Comparison of ENCODE assay signal across 14 cellular contexts in genomic region chr2:237982039-237982725, GRCh38.
"Had no signal": no experiment of that assay in that cellular context is flagged by ENCODE, and none has a peak within 500 bp of the region (broad histone marks: within the 10 kb centered on the region; RNA-seq: fewer than 3 reads in every experiment).

No MANE protein-coding gene starts in this region.

- H3K9me3 Mint-ChIP-seq: naive B cell had no signal

- H3K27me3 Mint-ChIP-seq: naive B cell, progenitor cell of endocrine pancreas had no signal

- H3K27ac Mint-ChIP-seq: progenitor cell of endocrine pancreas had no signal

- ATAC-seq: activated CD4-positive, CD25-positive, alpha-beta regulatory T cell treated with anti-CD3 and anti-CD28 coated beads, Interleukin-2, amount 50 U/mL, for 24 hours; foreskin keratinocyte; lower lobe of right lung had no signal

- H3K4me3 Mint-ChIP-seq: naive B cell had no signal

- DNase-seq: activated CD4-positive, alpha-beta T cell treated with anti-CD3 and anti-CD28 coated beads, Interleukin-2, amount 50 U/mL, for 4 hours; activated effector memory CD4-positive, alpha-beta T cell treated with Interleukin-2 at 50 U/mL for 16 hours; foreskin keratinocyte; hippocampal formation; kidney glomerular epithelial cell; lower lobe of right lung; naive B cell; occipital lobe; SHP77; sigmoid colon; stimulated activated CD4-positive, alpha-beta T cell treated with anti-CD3 and anti-CD28 coated beads, Interleukin-12 subunit alpha, Interleukin-12 subunit beta, amount 100 ng/mL, for 4 hours; uterus had no signal
